ENCODE assay signal across 17 cellular contexts in genomic region chr10:113858541-113858940, GRCh38. TPM values are rescaled to one million over a fixed set of nuclear protein-coding genes. Genes with fewer than 3 reads are reported as not detected.
DNase-seq lines count a peak whose midpoint lies in the region; ATAC-seq, FAIRE-seq and TF ChIP-seq lines count a peak whose summit lies in the region.
"Had no signal": no experiment of that assay in that cellular context is flagged by ENCODE, and none has a peak within 500 bp of the region (broad histone marks: within the 10 kb centered on the region; RNA-seq: fewer than 3 reads in every experiment).

No MANE protein-coding gene starts in this region.

- WGBS in mammary epithelial cell (ENCODE audit: low coverage, missing lambda C conversion rate): 88% methylated on average over 2 of the region's 2 CpGs

- H4K20me1 ChIP-seq in mammary epithelial cell (ENCODE audit: insufficient read depth, low read length): no peaks in the 10 kb centered on the region

- peaks cover 41% of the 10 kb centered on the region for H3K79me2 ChIP-seq in mammary epithelial cell (ENCODE audit: insufficient read depth, low read length)

- no peak overlapping the region for H3K27ac ChIP-seq in mammary epithelial cell (ENCODE audit: insufficient read depth, low read depth, low read length)
- H3K27ac ChIP-seq: BLaER1 treated with 17β-estradiol and CSF1 and Interleukin-3, amounts not matched to agents 10 nM and 100 nM had no signal

- H3K27me3 ChIP-seq in mammary epithelial cell (ENCODE audit: insufficient read depth, low read length): no peaks in the 10 kb centered on the region
- H3K27me3 ChIP-seq: BLaER1 treated with 17β-estradiol and CSF1 and Interleukin-3, amounts not matched to agents 10 nM and 100 nM had no signal

- H3K4me2 ChIP-seq in mammary epithelial cell (ENCODE audit: insufficient read depth, low read depth, low read length): no peak overlapping the region
- H3K4me2 ChIP-seq: GM23338 had no signal

- no peak for TF ChIP-seq CTCF in mammary epithelial cell (conservative IDR thresholded peaks at IDR 0.05 in 1 of 2, IDR thresholded peaks at IDR 0.05 in 1 of 2; ENCODE audit: extremely low read depth in 1 of 2, insufficient read depth in 1 of 2, low read depth in 1 of 2, low read length in 2 of 2)

- no peak for TF ChIP-seq POLR2A in GM12891 (IDR thresholded peaks at IDR 0.05; ENCODE audit: low read depth, low read length)

- no peak overlapping the region for H3K9ac ChIP-seq in mammary epithelial cell (ENCODE audit: insufficient read depth, low read length)
- H3K9ac ChIP-seq: BLaER1 treated with 17β-estradiol and CSF1 and Interleukin-3, amounts not matched to agents 10 nM and 100 nM had no signal

- no peak overlapping the region for H2AFZ ChIP-seq in mammary epithelial cell (ENCODE audit: low read depth, low read length)
- H2AFZ ChIP-seq: GM23338 had no signal

- dilution Hi-C loops in mammary epithelial cell (cut with HindIII; ENCODE audit: low sequenced_read_pairs): no loop called here

- FAIRE-seq in GM12891 (lab: Jason Lieb, UNC): peak; percentile 58

- DNase-seq in GM12891 (ENCODE audit: insufficient read length, low spot score) (no peak), NCI-H226 (peak; percentile 2), mammary epithelial cell (peak; percentile 33), left lobe of liver (ENCODE audit: low spot score) (no peak), NCI-H2227 (lab: John Stamatoyannopoulos, UW; ENCODE audit: unreplicated experiment) (no peak), inferior parietal cortex (ENCODE audit: extremely low spot score) (no peak)
- DNase-seq: activated CD8-positive, alpha-beta memory T cell treated with anti-CD3 and anti-CD28 coated beads, Interleukin-2, amount 50 U/mL, for 4 hours; islet precursor cell; NCI-H2107; retina; stimulated activated CD4-positive, alpha-beta T cell treated with anti-CD3 and anti-CD28 coated beads, Interleukin-4, amount 100 ng/mL, for 24 hours had no signal

- no peaks in the 10 kb centered on the region for H3K9me3 ChIP-seq in mammary epithelial cell (replicated peaks; ENCODE audit: insufficient read depth, low read length)

- peak; percentile 1 for ATAC-seq in left lobe of liver
- no peak for ATAC-seq in activated CD4-positive, CD25-positive, alpha-beta regulatory T cell treated with anti-CD3 and anti-CD28 coated beads, Interleukin-2, amount 50 U/mL, for 24 hours
- ATAC-seq in HG02798 (IDR thresholded peaks at IDR 0.05; ENCODE audit: poor library complexity, unreplicated experiment): no peak
- ATAC-seq: GM23338; stimulated activated memory B cell treated with anti-CD40 and anti-IgM and Interleukin-4, amounts not matched to agents 10 μg/mL and 1 μg/mL and 100 μg/mL, for 72 hours; WTC11 had no signal

- CTCF ChIA-PET in mammary epithelial cell (lab: Charles Lee; ENCODE audit: low non-redundant PET): interaction anchor here (0.7 kb wide), 1 partner anchor 16 kb away, joined by 5 read pairs; no protein-coding TSS in a partner anchor

- peaks cover 14% of the 10 kb centered on the region for H3K4me1 ChIP-seq in mammary epithelial cell (ENCODE audit: insufficient read depth, low read length)

- in situ Hi-C loops in mammary epithelial cell (cut with MboI; ENCODE audit: low sequenced_read_pairs in 2 of 2): no loop called here

- intact Hi-C loops in mammary epithelial cell (cut with micrococcal nuclease): loop anchor here (10.0 kb wide), 1 partner anchor 206 kb away; no protein-coding TSS in a partner anchor

- H3K4me3 ChIP-seq in mammary epithelial cell (replicated peaks in 1 of 3; ENCODE audit: insufficient read depth in 1 of 3, low read depth in 2 of 3, low read length in 3 of 3): no peak overlapping the region
- H3K4me3 ChIP-seq: BLaER1 treated with 17β-estradiol and CSF1 and Interleukin-3, amounts not matched to agents 10 nM and 100 nM; GM23338 had no signal

- peaks cover 15% of the 10 kb centered on the region for H3K36me3 ChIP-seq in mammary epithelial cell (ENCODE audit: insufficient read depth, low read length)

- no TSS peak for BruUV-seq in mammary epithelial cell (replicated peaks; lab: Mats Ljungman, UMichigan)

TF ChIP-seq in GM12891, 5 proteins besides CTCF, POLR2A, EP300 and RAD21:
- TF ChIP-seq POU2F2 (IDR thresholded peaks at IDR 0.05; ENCODE audit: low read depth, low read length) (no peak), PAX5 (IDR thresholded peaks at IDR 0.05; ENCODE audit: insufficient read depth, low read length, severe bottlenecking) (no peak), POLR2AphosphoS5 (IDR thresholded peaks at IDR 0.05; ENCODE audit: low read depth, low read length) (no peak), TAF1 (IDR thresholded peaks at IDR 0.05; ENCODE audit: low read depth, low read length) (no peak), SPI1 (IDR thresholded peaks at IDR 0.05; ENCODE audit: low read depth, low read length) (no peak)

RNA-seq across cellular contexts. Expression of gene NHLRC2, which starts 4.1 kb away (rescaled TPM):
- 5.3 TPM for polyA plus RNA-seq in GM12891 (2012; ENCODE audit: low read depth, missing spikeins)
- total RNA-seq in mammary epithelial cell (10 to 100 TPM; 17.5 to 29.7 TPM), left lobe of liver (22.4 TPM)
- 5.7 TPM for polyA plus RNA-seq in mammary epithelial cell
- polyA minus RNA-seq in mammary epithelial cell: 15.6 TPM

RNA-seq across cellular contexts. Expression of gene DCLRE1A, which starts 4.7 kb away (rescaled TPM):
- polyA plus RNA-seq in GM12891 (2012; ENCODE audit: low read depth, missing spikeins): 6.6 TPM
- 1 to 10 TPM; 6.5 TPM for total RNA-seq in mammary epithelial cell
- polyA plus RNA-seq in mammary epithelial cell: 3.0 TPM
- 2.3 TPM for polyA minus RNA-seq in mammary epithelial cell
- total RNA-seq in left lobe of liver: 5.8 TPM

Comparison
In these comparisons a context has a peak if more than half of its experiments do, and no peak if none do; other contexts are left out.
1. DNase-seq: peak in NCI-H226 (single experiment) and mammary epithelial cell (single experiment); none in GM12891 (single experiment), left lobe of liver (single experiment), NCI-H2227 (single experiment) and inferior parietal cortex (single experiment).